In genomic region chr2:185242462-185242861, GRCh38 we compare ENCODE assay signal across 35 cellular contexts.
"Had no signal": no experiment of that assay in that cellular context is flagged by ENCODE, and none has a peak within 500 bp of the region (broad histone marks: within the 10 kb centered on the region; RNA-seq: fewer than 3 reads in every experiment).

No MANE protein-coding gene starts in this region.

- H3K4me3 ChIP-seq: MG63 had no signal

- DNase-seq: MG63, MM.1S, MV-4-11, NCI-H1048, NCI-H1092, NCI-H1092 treated with DMSO at 0.1 percent for 48 hours, NCI-H1105, NCI-H1105 treated with DMSO at 0.1 percent for 48 hours, NCI-H1417, NCI-H1417 treated with DMSO at 0.1 percent for 48 hours, NCI-H1436, NCI-H1436 treated with DMSO at 0.1 percent for 48 hours, NCI-H146, NCI-H1694, NCI-H1694 treated with DMSO at 0.1 percent for 48 hours, NCI-H187, NCI-H187 treated with DMSO at 0.1 percent for 48 hours, NCI-H1930, NCI-H2029, NCI-H2029 treated with DMSO at 0.1 percent for 48 hours, NCI-H2081, NCI-H2081 treated with DMSO at 0.1 percent for 48 hours, NCI-H2107, NCI-H2171, NCI-H2171 treated with DMSO at 0.1 percent for 48 hours, NCI-H2227 treated with DMSO at 0.1 percent for 48 hours, NCI-H226, NCI-H345, NCI-H446, NCI-H446 treated with DMSO at 0.1 percent for 48 hours, NCI-H510A, NCI-H510A treated with DMSO at 0.1 percent for 48 hours, NCI-H524, NCI-H524 treated with DMSO at 0.1 percent for 48 hours, NCI-H526 had no signal

- H3K27me3 ChIP-seq: MG63 had no signal

- H3K9me3 ChIP-seq: MG63 had no signal

- H3K36me3 ChIP-seq: MG63 had no signal
